Comparison of ENCODE assay signal across 1 cellular context in genomic region chr6:119351005-119351394, GRCh38.
A peak's percentile ranks its signal among the peaks of the same experiment; 100 is the strongest.
TF ChIP-seq lines count a peak whose summit lies in the region.

No MANE protein-coding gene starts in this region.

TF ChIP-seq in HepG2, 621 proteins besides CTCF, POLR2A, EP300 and RAD21 (continued from another document):
- TF ChIP-seq CSRNP1 (CRISPR knock-in tag; IDR thresholded peaks at IDR 0.05) = no peak
- 0 out of 2 replicates have a peak, but pooled peaks have one; percentile 7 for TF ChIP-seq RXRB (CRISPR knock-in tag; IDR thresholded peaks at IDR 0.05; ENCODE audit: borderline replicate concordance)
- no peak for TF ChIP-seq KMT2A (CRISPR knock-in tag; IDR thresholded peaks at IDR 0.05)
- TF ChIP-seq HMGXB4 (CRISPR knock-in tag; IDR thresholded peaks at IDR 0.05; ENCODE audit: borderline replicate concordance in 1 of 2, low read depth in 1 of 2) = peak in 1 of 2 experiments; percentile 71; a peak in 1 of 4 replicates
- peak; percentile 29; the same call in 1 of the 2 replicates for TF ChIP-seq GATAD1 (CRISPR knock-in tag; IDR thresholded peaks at IDR 0.05)
- no peak for TF ChIP-seq ZNF101 (CRISPR knock-in tag; IDR thresholded peaks at IDR 0.05; ENCODE audit: borderline replicate concordance, low read depth)
- no peak for TF ChIP-seq ATF6 (CRISPR knock-in tag; conservative IDR thresholded peaks at IDR 0.05)
- TF ChIP-seq HOXA5 (CRISPR knock-in tag; IDR thresholded peaks at IDR 0.05) = no peak
- TF ChIP-seq ZBTB37 (CRISPR knock-in tag; IDR thresholded peaks at IDR 0.05) = no peak
- no peak for TF ChIP-seq U2AF2 (IDR thresholded peaks at IDR 0.05; ENCODE audit: low read depth, low read length)
- TF ChIP-seq ZNF660 (CRISPR knock-in tag; IDR thresholded peaks at IDR 0.05; ENCODE audit: borderline replicate concordance, low read depth) = no peak
- TF ChIP-seq ZBTB34 (CRISPR knock-in tag; IDR thresholded peaks at IDR 0.05) = no peak
- peak; percentile 76 for TF ChIP-seq ARID3A (IDR thresholded peaks at IDR 0.05; ENCODE audit: low read depth, low read length)
- no peak for TF ChIP-seq KLF12 (CRISPR knock-in tag; IDR thresholded peaks at IDR 0.05; ENCODE audit: borderline replicate concordance)
- TF ChIP-seq ZNF460 (CRISPR knock-in tag; IDR thresholded peaks at IDR 0.05; ENCODE audit: borderline replicate concordance) = no peak
- TF ChIP-seq NKX3-1 (CRISPR knock-in tag; IDR thresholded peaks at IDR 0.05) = no peak
- no peak for TF ChIP-seq NCOA1 (CRISPR knock-in tag; IDR thresholded peaks at IDR 0.05)
- no peak for TF ChIP-seq ZNF503 (CRISPR knock-in tag; IDR thresholded peaks at IDR 0.05)
- TF ChIP-seq NFE2 (CRISPR knock-in tag; IDR thresholded peaks at IDR 0.05) = no peak
- no peak for TF ChIP-seq ZNF589 (CRISPR knock-in tag; conservative IDR thresholded peaks at IDR 0.05)
- TF ChIP-seq ZKSCAN5 (CRISPR knock-in tag; IDR thresholded peaks at IDR 0.05) = no peak
- no peak for TF ChIP-seq ZNF740 (CRISPR knock-in tag; IDR thresholded peaks at IDR 0.05)
- TF ChIP-seq SP140L (CRISPR knock-in tag; IDR thresholded peaks at IDR 0.05; ENCODE audit: borderline replicate concordance) = no peak
- no peak for TF ChIP-seq RFX1 (IDR thresholded peaks at IDR 0.05)
- TF ChIP-seq ZMYM4 (CRISPR knock-in tag; IDR thresholded peaks at IDR 0.05) = no peak
- TF ChIP-seq ZNF607 (CRISPR knock-in tag; IDR thresholded peaks at IDR 0.05; ENCODE audit: borderline replicate concordance) = no peak
- no peak for TF ChIP-seq ADNP (CRISPR knock-in tag; IDR thresholded peaks at IDR 0.05)
- no peak for TF ChIP-seq SCMH1 (CRISPR knock-in tag; IDR thresholded peaks at IDR 0.05; ENCODE audit: borderline replicate concordance)
- no peak for TF ChIP-seq NFATC3 (CRISPR knock-in tag; IDR thresholded peaks at IDR 0.05)
- TF ChIP-seq PRDM4 (CRISPR knock-in tag; IDR thresholded peaks at IDR 0.05; ENCODE audit: borderline replicate concordance) = no peak
- TF ChIP-seq SRY (CRISPR knock-in tag; IDR thresholded peaks at IDR 0.05) = no peak
- TF ChIP-seq ZBTB49 (CRISPR knock-in tag; IDR thresholded peaks at IDR 0.05; ENCODE audit: borderline replicate concordance) = no peak
TF ChIP-seq in HepG2: peak in this region for 6.
